In the genomic region with DNA sequence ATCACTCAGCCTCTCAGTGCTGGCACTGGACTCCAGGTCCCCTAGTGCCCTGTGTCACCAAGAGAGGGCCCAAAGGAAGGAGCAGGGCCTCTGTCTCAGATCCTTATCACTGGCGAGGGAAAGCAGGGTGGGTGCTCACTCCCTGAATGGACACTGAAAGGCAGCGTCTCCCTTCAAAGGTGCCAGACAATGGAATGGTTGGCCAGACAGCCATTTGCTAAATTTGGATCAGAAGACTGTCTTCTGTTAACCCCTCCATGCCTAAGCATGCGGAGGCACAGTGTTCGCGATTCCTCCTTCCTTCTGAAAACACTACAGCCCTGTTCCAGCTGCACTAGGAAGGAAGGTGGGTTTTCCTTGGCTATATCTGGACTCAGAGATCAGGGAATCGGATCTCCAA, we compare ENCODE assay signal across 12 cellular contexts. TPM values are rescaled to one million over a fixed set of nuclear protein-coding genes. Genes with fewer than 3 reads are reported as not detected.
DNase-seq lines count a peak whose midpoint lies in the region; ATAC-seq and TF ChIP-seq lines count a peak whose summit lies in the region.
"Had no signal": no experiment of that assay in that cellular context is flagged by ENCODE, and none has a peak within 500 bp of the region (broad histone marks: within the 10 kb centered on the region; RNA-seq: fewer than 3 reads in every experiment).

No MANE protein-coding gene starts in this region.

- H3K4me2 ChIP-seq in OCI-LY7 (ENCODE audit: low read length) = peak overlapping the region; percentile 92
- H3K4me2 ChIP-seq in neuronal stem cell (ENCODE audit: insufficient read depth, low read length, poor library complexity, severe bottlenecking) = no peak overlapping the region

- H3K18ac ChIP-seq in neuronal stem cell (ENCODE audit: low read length) = peak overlapping the region; percentile 18

- no peak overlapping the region for H2BK120ac ChIP-seq in neuronal stem cell (ENCODE audit: low read depth, low read length)

- peaks cover 26% of the 10 kb centered on the region for H3K4me1 ChIP-seq in CD4-positive, alpha-beta memory T cell (ENCODE audit: insufficient read depth, low read length)
- H3K4me1 ChIP-seq in OCI-LY7 (ENCODE audit: insufficient read depth, low read length, poor library complexity, severe bottlenecking) = peaks cover 23% of the 10 kb centered on the region
- H3K4me1 ChIP-seq in neuronal stem cell (ENCODE audit: control insufficient read depth in 2 of 2, insufficient read depth in 1 of 2, low read depth in 1 of 2, low read length in 2 of 2) = peaks cover 24 to 26% of the 10 kb centered on the region in 2 donors
- H3K4me1 ChIP-seq in left lung = peaks cover 14 to 32% of the 10 kb centered on the region in 2 donors

- H3K27ac ChIP-seq in CD4-positive, alpha-beta memory T cell (ENCODE audit: low read depth, low read length) = no peak overlapping the region
- H3K27ac ChIP-seq in OCI-LY7 (ENCODE audit: low read depth, low read length, poor library complexity, severe bottlenecking) = no peak overlapping the region
- H3K27ac ChIP-seq in epithelial cell of prostate = peak overlapping the region; percentile 83
- H3K27ac ChIP-seq in neuronal stem cell (replicated peaks; ENCODE audit: low read length) = no peak overlapping the region
- peak overlapping the region in 1 of 2 donors; percentile 45 for H3K27ac ChIP-seq in left lung
- H3K27ac ChIP-seq: thyroid gland had no signal

- no peak overlapping the region; the same call in 1 of the 2 replicates for H2AFZ ChIP-seq in OCI-LY7 (ENCODE audit: low read length)
- no peak overlapping the region for H2AFZ ChIP-seq in neuronal stem cell (ENCODE audit: low read length)

- H2AK5ac ChIP-seq in neuronal stem cell (ENCODE audit: low read depth, low read length) = peak overlapping the region; percentile 34

- H3K9me2 ChIP-seq in OCI-LY7 (ENCODE audit: insufficient read depth, low read length) = no peaks in the 10 kb centered on the region

- no peaks in the 10 kb centered on the region for H3K9me3 ChIP-seq in CD4-positive, alpha-beta memory T cell (ENCODE audit: control insufficient read depth in 1 of 2, low read length in 2 of 2)
- no peaks in the 10 kb centered on the region for H3K9me3 ChIP-seq in OCI-LY7 (ENCODE audit: low read length)
- H3K9me3 ChIP-seq in neuronal stem cell (replicated peaks in 1 of 2; ENCODE audit: control insufficient read depth in 2 of 2, insufficient read depth in 1 of 2, low read depth in 1 of 2, low read length in 2 of 2) = peaks cover 0 to 3% of the 10 kb centered on the region in 2 donors
- H3K9me3 ChIP-seq in left lung = no peaks in the 10 kb centered on the region
- H3K9me3 ChIP-seq: neutrophil, thyroid gland had no signal

- no peaks in the 10 kb centered on the region for H4K20me1 ChIP-seq in OCI-LY7 (ENCODE audit: insufficient read depth, low read length)

- H2BK5ac ChIP-seq in neuronal stem cell (ENCODE audit: low read length) = no peak overlapping the region

- H4K91ac ChIP-seq in neuronal stem cell (ENCODE audit: low read depth, low read length, poor library complexity) = no peak overlapping the region

- POLR2A ChIA-PET in CD4-positive, alpha-beta memory T cell (lab: Charles Lee; ENCODE audit: partially characterized antibody) = interaction anchor here (0.5 to 3.3 kb wide), 7 partner anchors 11 to 931 kb away, joined by 3 to 11 read pairs (median 4); no protein-coding TSS in a partner anchor
- POLR2A ChIA-PET in OCI-LY7 (lab: Charles Lee) = interaction anchor here (0.6 to 0.7 kb wide), 3 partner anchors 14 to 178 kb away, joined by 3 to 5 read pairs (median 3); no protein-coding TSS in a partner anchor

- intact Hi-C loops in CD4-positive, alpha-beta memory T cell (cut with micrococcal nuclease) = loop anchor here (5.0 kb wide), 1 partner anchor 195 kb away; the partner anchor contains the start of gene PSMB3
- intact Hi-C loops in OCI-LY7 (cut with micrococcal nuclease; ENCODE audit: unreplicated experiment) (no loop called here), left lung (cut with DNase I) (no loop called here)

- no peak overlapping the region for H3K4me3 ChIP-seq in CD4-positive, alpha-beta memory T cell (ENCODE audit: low read length in 2 of 2)
- no peak overlapping the region for H3K4me3 ChIP-seq in OCI-LY7 (ENCODE audit: low read depth, low read length, poor library complexity, severe bottlenecking)
- H3K4me3 ChIP-seq in neuronal stem cell (ENCODE audit: low read length in 2 of 2) = no peak overlapping the region
- H3K4me3 ChIP-seq in left lung = no peak overlapping the region

- H3K36me3 ChIP-seq in CD4-positive, alpha-beta memory T cell (ENCODE audit: insufficient read depth, low read length) = no peaks in the 10 kb centered on the region
- H3K36me3 ChIP-seq in OCI-LY7 (ENCODE audit: insufficient read depth, low read length) (no peaks in the 10 kb centered on the region), neuronal stem cell (replicated peaks in 1 of 2; ENCODE audit: control insufficient read depth in 2 of 2, insufficient read depth in 2 of 2, low read length in 2 of 2) (peaks cover 2 to 9% of the 10 kb centered on the region in 2 donors), left lung (no peaks in the 10 kb centered on the region)
- H3K36me3 ChIP-seq: neutrophil, thyroid gland had no signal

- ATAC-seq in left lung (no peak), GM18511 (IDR thresholded peaks at IDR 0.05; ENCODE audit: unreplicated experiment) (no peak), HG02798 (IDR thresholded peaks at IDR 0.05; ENCODE audit: poor library complexity, unreplicated experiment) (no peak)

- CTCF ChIA-PET in CD4-positive, alpha-beta memory T cell (lab: Charles Lee; ENCODE audit: partially characterized antibody) = interaction anchor here (0.6 to 4.7 kb wide), 30 partner anchors 8 to 210 kb away, joined by 3 to 144 read pairs (median 5); partner anchors contain the start of gene PSMB3
- CTCF ChIA-PET in OCI-LY7 (lab: Charles Lee; ENCODE audit: unreplicated experiment) = interaction anchor here (0.5 to 1.5 kb wide), 7 partner anchors 9 to 106 kb away, joined by 3 to 14 read pairs (median 5); no protein-coding TSS in a partner anchor

- no peak overlapping the region for H4K8ac ChIP-seq in neuronal stem cell (ENCODE audit: low read depth, low read length)

- peak overlapping the region in 6 of 8 donors; percentile 16 to 98 (median 34) for H3K4me3 Mint-ChIP-seq in CD4-positive, alpha-beta memory T cell

- H3K4me1 Mint-ChIP-seq in CD4-positive, alpha-beta memory T cell = peaks cover 8 to 35% (median 19%) of the 10 kb centered on the region in 4 donors

- no peak overlapping the region for H3K23ac ChIP-seq in neuronal stem cell (ENCODE audit: low read depth, low read length, poor library complexity)

- H2BK12ac ChIP-seq in neuronal stem cell (ENCODE audit: low read length) = peak overlapping the region; percentile 85

- peaks cover 0 to 7% (median 0%) of the 10 kb centered on the region in 8 donors for H3K9me3 Mint-ChIP-seq in CD4-positive, alpha-beta memory T cell
- H3K9me3 Mint-ChIP-seq: dendritic cell treated with granulocyte-macrophage colony-stimulating factor and Interleukin-4, amounts not matched to agents 40 ng/mL and 50 ng/mL, for 4 days had no signal

- TF ChIP-seq CTCF in OCI-LY7 (conservative IDR thresholded peaks at IDR 0.05; ENCODE audit: low read length) (no peak), left lung (IDR thresholded peaks at IDR 0.05) (no peak)

- no peaks in the 10 kb centered on the region for H3K79me1 ChIP-seq in neuronal stem cell (ENCODE audit: low read depth, low read length)

- WGBS in neuronal stem cell (ENCODE audit: extremely low coverage in 2 of 2, insufficient read length in 2 of 2, insufficient replicate concordance in 1 of 2), 2 donors = no CpG with 5 or more reads among the region's 6 CpGs

- no peak overlapping the region for H2BK15ac ChIP-seq in neuronal stem cell (ENCODE audit: low read length)

- no peak overlapping the region for H3K27ac Mint-ChIP-seq in CD4-positive, alpha-beta memory T cell
- H3K27ac Mint-ChIP-seq: dendritic cell treated with granulocyte-macrophage colony-stimulating factor and Interleukin-4, amounts not matched to agents 40 ng/mL and 50 ng/mL, for 4 days had no signal

- peaks cover 10 to 11% of the 10 kb centered on the region in 2 donors for H3K27me3 Mint-ChIP-seq in CD4-positive, alpha-beta memory T cell

- no peak overlapping the region for H3K14ac ChIP-seq in neuronal stem cell (ENCODE audit: low read length)

- peaks cover 0 to 3% of the 10 kb centered on the region in 2 donors for H3K36me3 Mint-ChIP-seq in CD4-positive, alpha-beta memory T cell

- no peaks in the 10 kb centered on the region for H3K79me2 ChIP-seq in OCI-LY7 (ENCODE audit: insufficient read depth, low read depth, low read length)

- DNase-seq in CD4-positive, alpha-beta memory T cell = no peak
- DNase-seq in OCI-LY7 (ENCODE audit: low spot score) (no peak), epithelial cell of prostate (ENCODE audit: low read depth, low spot score) (no peak), neuronal stem cell (ENCODE audit: low spot score) (no peak), left lung (no peak), NCI-H2081 treated with DMSO at 0.1 percent for 48 hours (lab: John Stamatoyannopoulos, UW) (no peak)

- no peak overlapping the region for H3K9ac ChIP-seq in neuronal stem cell (ENCODE audit: low read depth, low read length, poor library complexity)

- no peak overlapping the region for H3K4ac ChIP-seq in neuronal stem cell (ENCODE audit: low read length)

- no TSS peak for BruUV-seq in OCI-LY7 (replicated peaks; lab: Mats Ljungman, UMichigan)

- H3K27me3 ChIP-seq in CD4-positive, alpha-beta memory T cell (ENCODE audit: insufficient read depth, low read length) = peaks cover 12% of the 10 kb centered on the region
- H3K27me3 ChIP-seq in neuronal stem cell (ENCODE audit: control insufficient read depth in 3 of 3, insufficient read depth in 3 of 3, low read depth in 1 of 3, low read length in 3 of 3) = peaks cover 6 to 38% (median 19%) of the 10 kb centered on the region in 3 experiments
- H3K27me3 ChIP-seq in left lung = peaks cover 26 to 47% of the 10 kb centered on the region in 2 donors

RNA-seq across cellular contexts. Expression of gene SRCIN1, which starts 48.4 kb away (rescaled TPM):
- total RNA-seq in CD4-positive, alpha-beta memory T cell = under 1 TPM; 0.28 to 0.79 TPM
- polyA plus RNA-seq in CD4-positive, alpha-beta memory T cell = not detected
- 0.15 and 1.5 TPM in 2 replicates for total RNA-seq in OCI-LY7 (2014; rRNA removed; shearing (Covaris generic))
- total RNA-seq in OCI-LY7 (2022) (4.6 and 4.9 TPM in 2 replicates), left lung (1 to 10 TPM; 2.7 to 2.8 TPM)
- 7.3 TPM for polyA plus RNA-seq in neuronal stem cell (2013, experiment 1 of 2)
- polyA plus RNA-seq in neuronal stem cell (2013, experiment 2 of 2) = 7.4 TPM
- total RNA-seq: M059J had no signal
